8 cellular contexts compared by ENCODE assay signal in genomic region chr1:167447521-167448136, GRCh38.
DNase-seq lines count a peak whose midpoint lies in the region; ATAC-seq and TF ChIP-seq lines count a peak whose summit lies in the region.

No MANE protein-coding gene starts in this region.

- peak overlapping the region; percentile 33; the same call in 1 of the 2 replicates for H3K4me3 ChIP-seq in PC-9
- no peak overlapping the region for H3K4me3 ChIP-seq in mucosa of descending colon
- no peak overlapping the region for H3K4me3 ChIP-seq in smooth muscle cell

- H3F3A ChIP-seq in PC-9 (ENCODE audit: insufficient read depth, low read depth) = peaks cover 15% of the 10 kb centered on the region
- H3F3A ChIP-seq in smooth muscle cell (ENCODE audit: low read depth) = no peaks in the 10 kb centered on the region

- POLR2A ChIA-PET in PC-9 (lab: Charles Lee; ENCODE audit: unreplicated experiment) = interaction anchor here (0.7 kb wide), 1 partner anchor 221 kb away, joined by 6 read pairs; no protein-coding TSS in a partner anchor

- no peak overlapping the region for H3K9ac ChIP-seq in smooth muscle cell (ENCODE audit: low read depth)

- 75% methylated on average over 10 of the region's 10 CpGs for WGBS in smooth muscle cell (ENCODE audit: low lambda C conversion rate)

- H3K27me3 ChIP-seq in PC-9 (ENCODE audit: insufficient read depth, low read depth) = no peaks in the 10 kb centered on the region
- no peaks in the 10 kb centered on the region for H3K27me3 ChIP-seq in smooth muscle cell (ENCODE audit: low read depth)

- H3K27ac ChIP-seq in PC-9 = peak overlapping the region; percentile 76
- no peak overlapping the region for H3K27ac ChIP-seq in smooth muscle cell (ENCODE audit: low read depth)

- H3K36me3 ChIP-seq in PC-9 (ENCODE audit: low read depth) (no peaks in the 10 kb centered on the region), mucosa of descending colon (ENCODE audit: low read depth) (no peaks in the 10 kb centered on the region), smooth muscle cell (ENCODE audit: low read depth) (no peaks in the 10 kb centered on the region)

- H2AFZ ChIP-seq in PC-9 = peak overlapping the region; percentile 63; the same call in 1 of the 2 replicates
- no peak overlapping the region for H2AFZ ChIP-seq in smooth muscle cell (ENCODE audit: low read depth)

- H3K79me2 ChIP-seq in PC-9 (ENCODE audit: low read depth) = no peaks in the 10 kb centered on the region
- H3K79me2 ChIP-seq in smooth muscle cell (ENCODE audit: low read depth) = no peaks in the 10 kb centered on the region

- H3K4me2 ChIP-seq in PC-9 (peak overlapping the region; percentile 78), smooth muscle cell (no peak overlapping the region)

- H3K9me3 ChIP-seq in PC-9 (ENCODE audit: insufficient read depth, low read depth) (no peaks in the 10 kb centered on the region), mucosa of descending colon (no peaks in the 10 kb centered on the region), smooth muscle cell (replicated peaks; ENCODE audit: low read depth) (no peaks in the 10 kb centered on the region)

- ATAC-seq in HG02678 (IDR thresholded peaks at IDR 0.05; ENCODE audit: unreplicated experiment) (peak; percentile 84), mucosa of descending colon (peak; percentile 93)

- peaks cover 18% of the 10 kb centered on the region for H3K4me1 ChIP-seq in PC-9 (replicated peaks; ENCODE audit: insufficient read depth)
- H3K4me1 ChIP-seq in mucosa of descending colon (ENCODE audit: low read depth) = peaks cover 4% of the 10 kb centered on the region
- no peaks in the 10 kb centered on the region for H3K4me1 ChIP-seq in smooth muscle cell (ENCODE audit: low read depth)

- TF ChIP-seq CTCF in PC-9 (conservative IDR thresholded peaks at IDR 0.05) (no peak), mucosa of descending colon (IDR thresholded peaks at IDR 0.05) (no peak), GM13977 (IDR thresholded peaks at IDR 0.05; ENCODE audit: extremely low read depth, insufficient read depth, missing control alignments) (no peak), smooth muscle cell (IDR thresholded peaks at IDR 0.05; ENCODE audit: borderline replicate concordance, insufficient read depth, poor library complexity, severe bottlenecking) (no peak)

- H3K9me2 ChIP-seq in PC-9 (ENCODE audit: insufficient read depth) = no peaks in the 10 kb centered on the region

- CTCF ChIA-PET in PC-9 (lab: Charles Lee) = no interaction called here

- intact Hi-C loops in PC-9 (cut with micrococcal nuclease; ENCODE audit: unreplicated experiment) = no loop called here
- intact Hi-C loops in mucosa of descending colon (cut with DNase I, micrococcal nuclease) = no loop called here

- DNase-seq in CMK (ENCODE audit: low read depth) (peak; percentile 49), PC-9 (peak; percentile 59 to 95), mucosa of descending colon (peak; percentile 68 to 80 (median 68)), COLO668 (lab: John Stamatoyannopoulos, UW; ENCODE audit: unreplicated experiment) (no peak), GM13977 (ENCODE audit: low spot score) (no peak), smooth muscle cell (lab: John Stamatoyannopoulos, UW; ENCODE audit: unreplicated experiment) (no peak)
- DNase-seq in activated T-helper 1 cell treated with anti-CD3 and anti-CD28 coated beads, Interleukin-2, amount 50 U/mL, for 16 hours (ENCODE audit: low read depth in 1 of 2, low spot score in 1 of 2) = peak; percentile 41 to 59

- in situ Hi-C loops in GM13977 (cut with MboI; ENCODE audit: low pct_unique_long_range_greater_than_20kb, low sequenced_read_pairs, unreplicated experiment) = loop anchor here (10.0 to 25.0 kb wide), 3 partner anchors 87 to 535 kb away; no protein-coding TSS in a partner anchor

- no peaks in the 10 kb centered on the region for H4K20me1 ChIP-seq in PC-9 (ENCODE audit: insufficient read depth)
- no peaks in the 10 kb centered on the region for H4K20me1 ChIP-seq in smooth muscle cell (ENCODE audit: low read depth)

- BruUV-seq in PC-9 (replicated peaks; lab: Mats Ljungman, UMichigan) = no TSS peak

Comparison
In these comparisons a context has a peak if more than half of its experiments do, and no peak if none do; other contexts are left out.
1. DNase-seq: peak in CMK (single experiment), PC-9 (2 of 2), activated T-helper 1 cell treated with anti-CD3 and anti-CD28 coated beads, Interleukin-2, amount 50 U/mL, for 16 hours (2 of 2) and mucosa of descending colon (3 of 3); none in COLO668 (single experiment), GM13977 (single experiment) and smooth muscle cell (single experiment).